In genomic region chr2:160039166-160039903, GRCh38 we compare ENCODE assay signal across 11 cellular contexts. TPM values are rescaled to one million over a fixed set of nuclear protein-coding genes. Genes with fewer than 3 reads are reported as not detected.
DNase-seq lines count a peak whose midpoint lies in the region; ATAC-seq and TF ChIP-seq lines count a peak whose summit lies in the region.
"Had no signal": no experiment of that assay in that cellular context is flagged by ENCODE, and none has a peak within 500 bp of the region (broad histone marks: within the 10 kb centered on the region; RNA-seq: fewer than 3 reads in every experiment).

No MANE protein-coding gene starts in this region.

- TF ChIP-seq CTCF in osteoblast (IDR thresholded peaks at IDR 0.05; ENCODE audit: extremely low read depth, low read depth, low read length) (no peak), foreskin keratinocyte (conservative IDR thresholded peaks at IDR 0.05) (no peak)

- peaks cover 6% of the 10 kb centered on the region for H3K4me1 Mint-ChIP-seq in activated T-helper 2 cell treated with anti-CD3 and anti-CD28 coated beads, Interferon-gamma antibody, Interleukin-2, Interleukin-4, amounts not matched to agents 10 μg/mL and 5 μg/mL and 100 μg/mL, durations not matched to agents 14 hours and 24 hours and 36 hours (ENCODE audit: low read depth)

- no peaks in the 10 kb centered on the region for H3K79me2 ChIP-seq in osteoblast (ENCODE audit: insufficient read depth, low read length)

- no peaks in the 10 kb centered on the region for H3K9me3 ChIP-seq in osteoblast (ENCODE audit: low read depth, low read length)
- no peaks in the 10 kb centered on the region for H3K9me3 ChIP-seq in effector memory CD4-positive, alpha-beta T cell (ENCODE audit: control insufficient read depth, low read length)

- H3K27ac ChIP-seq in osteoblast (ENCODE audit: low read depth, low read length) (no peak overlapping the region), foreskin keratinocyte (no peak overlapping the region)
- no peak overlapping the region for H3K27ac ChIP-seq in effector memory CD4-positive, alpha-beta T cell (ENCODE audit: insufficient read depth, low read length, poor library complexity, severe bottlenecking)
- H3K27ac ChIP-seq: skin epidermis had no signal

- H3K36me3 ChIP-seq in osteoblast (ENCODE audit: insufficient read depth, low read length), result no peaks in the 10 kb centered on the region
- no peaks in the 10 kb centered on the region for H3K36me3 ChIP-seq in effector memory CD4-positive, alpha-beta T cell (ENCODE audit: control insufficient read depth, insufficient read depth, low read length)

- no peaks in the 10 kb centered on the region for H3K9me3 Mint-ChIP-seq in activated T-helper 2 cell treated with anti-CD3 and anti-CD28 coated beads, Interferon-gamma antibody, Interleukin-2, Interleukin-4, amounts not matched to agents 10 μg/mL and 5 μg/mL and 100 μg/mL, durations not matched to agents 14 hours and 24 hours and 36 hours

- no peaks in the 10 kb centered on the region for H4K20me1 ChIP-seq in osteoblast (ENCODE audit: insufficient read depth, low read length)

- no peak overlapping the region for H3K4me3 ChIP-seq in osteoblast (ENCODE audit: insufficient read depth, low read length)
- H3K4me3 ChIP-seq in effector memory CD4-positive, alpha-beta T cell (ENCODE audit: insufficient read depth, low read depth, low read length, poor library complexity, severe bottlenecking), result no peak overlapping the region
- H3K4me3 ChIP-seq: skin epidermis had no signal

- no peaks in the 10 kb centered on the region for H3K36me3 Mint-ChIP-seq in activated T-helper 2 cell treated with anti-CD3 and anti-CD28 coated beads, Interferon-gamma antibody, Interleukin-2, Interleukin-4, amounts not matched to agents 10 μg/mL and 5 μg/mL and 100 μg/mL, durations not matched to agents 14 hours and 24 hours and 36 hours (ENCODE audit: low read depth)

- H3K4me1 ChIP-seq in osteoblast (ENCODE audit: insufficient read depth, low read length), result peaks cover 24% of the 10 kb centered on the region
- no peaks in the 10 kb centered on the region for H3K4me1 ChIP-seq in effector memory CD4-positive, alpha-beta T cell (ENCODE audit: control insufficient read depth, insufficient read depth, low read length, poor library complexity, severe bottlenecking)
- H3K4me1 ChIP-seq in foreskin keratinocyte, result no peaks in the 10 kb centered on the region

- no peak for ATAC-seq in foreskin keratinocyte

- H3K4me2 ChIP-seq in osteoblast (ENCODE audit: insufficient read depth, low read length), result peak overlapping the region; percentile 20

- no peak overlapping the region for H2AFZ ChIP-seq in osteoblast (ENCODE audit: low read length)

- DNase-seq in H4 (ENCODE audit: low spot score) (peak; percentile 95), NCI-H446 (lab: John Stamatoyannopoulos, UW) (peak; percentile 37 to 62), dermis blood vessel endothelial cell (peak; percentile 97), osteoblast (ENCODE audit: insufficient read length, low spot score, missing footprints) (peak; percentile 73), foreskin keratinocyte (no peak)
- no peak for DNase-seq in activated T-helper 2 cell treated with anti-CD3 and anti-CD28 coated beads, Interferon-gamma antibody, Interleukin-2, Interleukin-4, amounts not matched to agents 10 μg/mL and 5 μg/mL and 100 μg/mL, durations not matched to agents 14 hours and 24 hours and 36 hours (ENCODE audit: low spot score)
- no peak for DNase-seq in effector memory CD4-positive, alpha-beta T cell
- no peak for DNase-seq in activated effector memory CD4-positive, alpha-beta T cell treated with anti-CD3 and anti-CD28 coated beads, Interleukin-2, amount 50 U/mL, for 16 hours
- DNase-seq: activated naive CD4-positive, alpha-beta T cell; stimulated activated CD8-positive, alpha-beta memory T cell treated with anti-CD3 and anti-CD28 coated beads, Interleukin-4, amount 100 ng/mL, for 48 hours had no signal

- H3K27me3 ChIP-seq in osteoblast (ENCODE audit: insufficient read depth, low read length) (no peaks in the 10 kb centered on the region), foreskin keratinocyte (no peaks in the 10 kb centered on the region)
- H3K27me3 ChIP-seq in effector memory CD4-positive, alpha-beta T cell (replicated peaks; ENCODE audit: control insufficient read depth, insufficient read depth, low read length, poor library complexity, severe bottlenecking), result no peaks in the 10 kb centered on the region

- H3K27ac Mint-ChIP-seq in activated T-helper 2 cell treated with anti-CD3 and anti-CD28 coated beads, Interferon-gamma antibody, Interleukin-2, Interleukin-4, amounts not matched to agents 10 μg/mL and 5 μg/mL and 100 μg/mL, durations not matched to agents 14 hours and 24 hours and 36 hours, result no peak overlapping the region

- no peak overlapping the region for H3K4me3 Mint-ChIP-seq in activated T-helper 2 cell treated with anti-CD3 and anti-CD28 coated beads, Interferon-gamma antibody, Interleukin-2, Interleukin-4, amounts not matched to agents 10 μg/mL and 5 μg/mL and 100 μg/mL, durations not matched to agents 14 hours and 24 hours and 36 hours (ENCODE audit: low read depth)

- intact Hi-C loops in activated T-helper 2 cell treated with anti-CD3 and anti-CD28 coated beads, Interferon-gamma antibody, Interleukin-2, Interleukin-4, amounts not matched to agents 10 μg/mL and 5 μg/mL and 100 μg/mL, durations not matched to agents 14 hours and 24 hours and 36 hours (cut with micrococcal nuclease), result no loop called here

- no peaks in the 10 kb centered on the region for H3K27me3 Mint-ChIP-seq in activated T-helper 2 cell treated with anti-CD3 and anti-CD28 coated beads, Interferon-gamma antibody, Interleukin-2, Interleukin-4, amounts not matched to agents 10 μg/mL and 5 μg/mL and 100 μg/mL, durations not matched to agents 14 hours and 24 hours and 36 hours (ENCODE audit: low read depth)

RNA-seq across cellular contexts. Expression of gene PLA2R1, which starts 23.1 kb away (rescaled TPM):
- total RNA-seq in H4 (2014; rRNA removed; shearing (Covaris generic)), result 0.06 TPM in 1 of 2 replicates, not detected in the other
- total RNA-seq in dermis blood vessel endothelial cell, result 17.0 and 32.3 TPM in 2 replicates
- 19.2 and 19.9 TPM in 2 replicates for total RNA-seq in osteoblast
- total RNA-seq in activated T-helper 2 cell treated with anti-CD3 and anti-CD28 coated beads, Interferon-gamma antibody, Interleukin-2, Interleukin-4, amounts not matched to agents 10 μg/mL and 5 μg/mL and 100 μg/mL, durations not matched to agents 14 hours and 24 hours and 36 hours, result not detected in 2 replicates
- 9.9 and 10.8 TPM in 2 replicates for total RNA-seq in foreskin keratinocyte
- polyA plus RNA-seq in foreskin keratinocyte, result 2.9 and 4.5 TPM in 2 replicates

Comparison
In these comparisons a context has a peak if more than half of its experiments do, and no peak if none do; other contexts are left out.
1. DNase-seq: peak in H4 (single experiment), NCI-H446 (2 of 2), dermis blood vessel endothelial cell (single experiment) and osteoblast (single experiment); none in activated T-helper 2 cell treated with anti-CD3 and anti-CD28 coated beads, Interferon-gamma antibody, Interleukin-2, Interleukin-4, amounts not matched to agents 10 μg/mL and 5 μg/mL and 100 μg/mL, durations not matched to agents 14 hours and 24 hours and 36 hours (single experiment), effector memory CD4-positive, alpha-beta T cell (0 of 3), foreskin keratinocyte (0 of 2) and activated effector memory CD4-positive, alpha-beta T cell treated with anti-CD3 and anti-CD28 coated beads, Interleukin-2, amount 50 U/mL, for 16 hours (single experiment).
2. RNA of gene PLA2R1, which starts 23.1 kb away (total RNA-seq): 19.2 to 19.9 TPM in osteoblast, 17.0 to 32.3 TPM in dermis blood vessel endothelial cell and 9.9 to 10.8 TPM in foreskin keratinocyte; 0.06 TPM in H4 and not detected in activated T-helper 2 cell treated with anti-CD3 and anti-CD28 coated beads, Interferon-gamma antibody, Interleukin-2, Interleukin-4, amounts not matched to agents 10 μg/mL and 5 μg/mL and 100 μg/mL, durations not matched to agents 14 hours and 24 hours and 36 hours; every median in the first group is over 10 times any median in the second.